In the genomic region with DNA sequence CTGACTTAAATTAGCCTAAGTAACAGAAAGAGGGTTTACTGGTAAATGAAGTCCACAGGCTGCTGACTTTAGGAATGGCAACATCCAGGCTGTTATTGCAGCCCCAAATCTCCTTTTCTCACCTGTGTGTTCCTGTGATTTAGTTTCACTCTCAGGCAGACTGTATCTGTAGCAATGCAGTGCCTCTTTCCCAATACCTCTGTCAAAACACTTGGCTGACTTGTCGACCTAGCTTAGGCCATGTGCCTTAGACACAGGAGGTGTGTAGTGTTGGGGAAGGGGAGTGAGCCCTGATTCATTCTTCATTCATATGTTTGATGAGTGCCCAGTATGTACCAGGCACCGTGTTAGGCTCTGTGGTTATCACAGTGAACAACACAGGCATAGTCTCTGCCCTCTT, we compare ENCODE assay signal across 31 cellular contexts. TPM values are rescaled to one million over a fixed set of nuclear protein-coding genes. Genes with fewer than 3 reads are reported as not detected.
DNase-seq lines count a peak whose midpoint lies in the region; ATAC-seq and TF ChIP-seq lines count a peak whose summit lies in the region.
"Had no signal": no experiment of that assay in that cellular context is flagged by ENCODE, and none has a peak within 500 bp of the region (broad histone marks: within the 10 kb centered on the region; RNA-seq: fewer than 3 reads in every experiment).

No MANE protein-coding gene starts in this region.

- H3K4me1 ChIP-seq in lower lobe of right lung (peaks cover 5% of the 10 kb centered on the region), upper lobe of right lung (no peaks in the 10 kb centered on the region)

- TF ChIP-seq CTCF in activated B cell treated with CpG ODN at 0.5 μM for 24 hours (IDR thresholded peaks at IDR 0.05) (no peak), lower lobe of right lung (IDR thresholded peaks at IDR 0.05) (no peak), upper lobe of right lung (IDR thresholded peaks at IDR 0.05) (no peak)

- POLR2A ChIA-PET in activated B cell treated with CpG ODN at 0.5 μM for 24 hours (lab: Charles Lee): interaction anchor here (0.5 to 3.1 kb wide), 2 partner anchors 18 to 46 kb away, joined by 4 to 21 read pairs; a partner anchor contains a TSS

- H3K27ac Mint-ChIP-seq in activated B cell treated with CpG ODN at 0.5 μM for 24 hours: peak overlapping the region; percentile 90
- no peak overlapping the region for H3K27ac Mint-ChIP-seq in activated CD8-positive, alpha-beta memory T cell treated with anti-CD3 and anti-CD28 coated beads, Interleukin-2, amount 10 ng/mL, durations not matched to agents 7 days and 5 days
- H3K27ac Mint-ChIP-seq: activated CD8-positive, alpha-beta T cell treated with anti-CD3 and anti-CD28 coated beads for 36 hours; activated naive CD4-positive, alpha-beta T cell treated with anti-CD3 and anti-CD28 coated beads, Interleukin-2, amount 10 ng/mL, durations not matched to agents 7 days and 5 days; activated T-helper 17 cell treated with anti-CD3 and anti-CD28 coated beads, Interleukin-2, amount 50 U/mL, for 72 hours; neural progenitor cell had no signal

- CTCF ChIA-PET in activated B cell treated with CpG ODN at 0.5 μM for 24 hours (lab: Charles Lee): no interaction called here
- CTCF ChIA-PET in activated CD8-positive, alpha-beta memory T cell treated with anti-CD3 and anti-CD28 coated beads, Interleukin-2, amount 10 ng/mL, durations not matched to agents 7 days and 5 days (lab: Charles Lee): no interaction called here

- H3K27ac ChIP-seq in lower lobe of right lung (no peak overlapping the region), upper lobe of right lung (no peak overlapping the region)
- H3K27ac ChIP-seq: BLaER1 treated with 17β-estradiol and CSF1 and Interleukin-3, amounts not matched to agents 10 nM and 100 nM; HL-60; neural progenitor cell; PC-9; stomach had no signal

- ATAC-seq in activated B cell treated with CpG ODN at 0.5 μM for 24 hours (ENCODE audit: low read depth) (no peak), esophagus mucosa (peak; percentile 75), lower lobe of right lung (peak; percentile 49 to 79), upper lobe of right lung (peak; percentile 78)
- ATAC-seq in activated CD8-positive, alpha-beta memory T cell treated with anti-CD3 and anti-CD28 coated beads, Interleukin-2, amount 10 ng/mL, durations not matched to agents 7 days and 5 days: no peak
- ATAC-seq: activated CD8-positive, alpha-beta T cell treated with anti-CD3 and anti-CD28 coated beads for 36 hours; activated T-helper 17 cell treated with anti-CD3 and anti-CD28 coated beads, Interleukin-2, amount 50 U/mL, for 72 hours; GM12878; right cardiac atrium had no signal

- no peaks in the 10 kb centered on the region for H3K27me3 ChIP-seq in lower lobe of right lung (ENCODE audit: low read depth)
- no peaks in the 10 kb centered on the region for H3K27me3 ChIP-seq in upper lobe of right lung
- H3K27me3 ChIP-seq: BLaER1 treated with 17β-estradiol and CSF1 and Interleukin-3, amounts not matched to agents 10 nM and 100 nM; neural progenitor cell; stomach had no signal

- peaks cover 79% of the 10 kb centered on the region for H3K4me1 Mint-ChIP-seq in activated B cell treated with CpG ODN at 0.5 μM for 24 hours
- H3K4me1 Mint-ChIP-seq in activated CD8-positive, alpha-beta memory T cell treated with anti-CD3 and anti-CD28 coated beads, Interleukin-2, amount 10 ng/mL, durations not matched to agents 7 days and 5 days: no peaks in the 10 kb centered on the region
- H3K4me1 Mint-ChIP-seq: activated naive CD4-positive, alpha-beta T cell treated with anti-CD3 and anti-CD28 coated beads, Interleukin-2, amount 10 ng/mL, durations not matched to agents 7 days and 5 days; activated T-helper 17 cell treated with anti-CD3 and anti-CD28 coated beads, Interleukin-2, amount 50 U/mL, for 72 hours had no signal

- peaks cover under 1% of the 10 kb centered on the region for H3K36me3 Mint-ChIP-seq in activated B cell treated with CpG ODN at 0.5 μM for 24 hours (ENCODE audit: low read depth)
- no peaks in the 10 kb centered on the region for H3K36me3 Mint-ChIP-seq in activated CD8-positive, alpha-beta memory T cell treated with anti-CD3 and anti-CD28 coated beads, Interleukin-2, amount 10 ng/mL, durations not matched to agents 7 days and 5 days
- H3K36me3 Mint-ChIP-seq: activated naive CD4-positive, alpha-beta T cell treated with anti-CD3 and anti-CD28 coated beads, Interleukin-2, amount 10 ng/mL, durations not matched to agents 7 days and 5 days; neural progenitor cell had no signal

- H3K9me3 ChIP-seq in lower lobe of right lung (no peaks in the 10 kb centered on the region), upper lobe of right lung (no peaks in the 10 kb centered on the region)
- H3K9me3 ChIP-seq: BLaER1 treated with 17β-estradiol and CSF1 and Interleukin-3, amounts not matched to agents 10 nM and 100 nM; HAP-1; stomach had no signal

- H3K4me3 ChIP-seq in lower lobe of right lung: no peak overlapping the region
- no peak overlapping the region for H3K4me3 ChIP-seq in upper lobe of right lung
- H3K4me3 ChIP-seq: BLaER1 treated with 17β-estradiol and CSF1 and Interleukin-3, amounts not matched to agents 10 nM and 100 nM; GM12878; HAP-1; neural progenitor cell; PC-9; stomach had no signal

- no peak overlapping the region for H3K4me3 Mint-ChIP-seq in activated B cell treated with CpG ODN at 0.5 μM for 24 hours
- no peak overlapping the region for H3K4me3 Mint-ChIP-seq in activated CD8-positive, alpha-beta memory T cell treated with anti-CD3 and anti-CD28 coated beads, Interleukin-2, amount 10 ng/mL, durations not matched to agents 7 days and 5 days
- H3K4me3 Mint-ChIP-seq: activated CD8-positive, alpha-beta T cell treated with anti-CD3 and anti-CD28 coated beads for 36 hours; activated naive CD4-positive, alpha-beta T cell treated with anti-CD3 and anti-CD28 coated beads, Interleukin-2, amount 10 ng/mL, durations not matched to agents 7 days and 5 days; activated T-helper 17 cell treated with anti-CD3 and anti-CD28 coated beads, Interleukin-2, amount 50 U/mL, for 72 hours; neural progenitor cell had no signal

- H3K9me3 Mint-ChIP-seq in activated B cell treated with CpG ODN at 0.5 μM for 24 hours: no peaks in the 10 kb centered on the region
- H3K9me3 Mint-ChIP-seq in activated CD8-positive, alpha-beta memory T cell treated with anti-CD3 and anti-CD28 coated beads, Interleukin-2, amount 10 ng/mL, durations not matched to agents 7 days and 5 days (ENCODE audit: low read depth): no peaks in the 10 kb centered on the region
- H3K9me3 Mint-ChIP-seq: activated CD8-positive, alpha-beta T cell treated with anti-CD3 and anti-CD28 coated beads for 36 hours; activated naive CD4-positive, alpha-beta T cell treated with anti-CD3 and anti-CD28 coated beads, Interleukin-2, amount 10 ng/mL, durations not matched to agents 7 days and 5 days; activated T-helper 17 cell treated with anti-CD3 and anti-CD28 coated beads, Interleukin-2, amount 50 U/mL, for 72 hours; neural progenitor cell had no signal

- intact Hi-C loops in activated B cell treated with CpG ODN at 0.5 μM for 24 hours (cut with micrococcal nuclease): no loop called here
- intact Hi-C loops in lower lobe of right lung (cut with DNase I): no loop called here
- intact Hi-C loops in upper lobe of right lung (cut with DNase I): no loop called here

- DNase-seq in activated B cell treated with CpG ODN at 0.5 μM for 24 hours (no peak), lower lobe of right lung (no peak), upper lobe of right lung (no peak), islet precursor cell (no peak), anterior cingulate cortex (lab: John Stamatoyannopoulos, UW) (no peak)
- no peak for DNase-seq in activated CD8-positive, alpha-beta memory T cell treated with anti-CD3 and anti-CD28 coated beads, Interleukin-2, amount 10 ng/mL, durations not matched to agents 7 days and 5 days
- DNase-seq: activated CD8-positive, alpha-beta T cell treated with anti-CD3 and anti-CD28 coated beads for 36 hours; activated naive CD4-positive, alpha-beta T cell treated with anti-CD3 and anti-CD28 coated beads, Interleukin-2, amount 10 ng/mL, durations not matched to agents 7 days and 5 days; amniotic stem cell; DMS153; effector CD4-positive, alpha-beta T cell; head of caudate nucleus; mesendoderm; NCI-H1436 treated with DMSO at 0.1 percent for 48 hours; NCI-H2081 treated with DMSO at 0.1 percent for 48 hours; NCI-H2227 treated with DMSO at 0.1 percent for 48 hours; NCI-H526 treated with DMSO at 0.1 percent for 48 hours; PC-9; right cardiac atrium; SHP77 treated with DMSO at 0.1 percent for 48 hours; stimulated activated CD4-positive, alpha-beta T cell treated with anti-CD3 and anti-CD28 coated beads, Interleukin-1b, Interleukin-23, amount 100 ng/mL, for 48 hours; stimulated activated CD8-positive, alpha-beta memory T cell treated with anti-CD3 and anti-CD28 coated beads, Interleukin-4, amount 100 ng/mL, for 48 hours; stomach; T-helper 2 cell had no signal

- H3K36me3 ChIP-seq in lower lobe of right lung (no peaks in the 10 kb centered on the region), upper lobe of right lung (no peaks in the 10 kb centered on the region)
- H3K36me3 ChIP-seq: BLaER1 treated with 17β-estradiol and CSF1 and Interleukin-3, amounts not matched to agents 10 nM and 100 nM; HAP-1; neural progenitor cell; stomach had no signal

- H3K27me3 Mint-ChIP-seq in activated B cell treated with CpG ODN at 0.5 μM for 24 hours: no peaks in the 10 kb centered on the region
- peaks cover 6% of the 10 kb centered on the region for H3K27me3 Mint-ChIP-seq in activated CD8-positive, alpha-beta memory T cell treated with anti-CD3 and anti-CD28 coated beads, Interleukin-2, amount 10 ng/mL, durations not matched to agents 7 days and 5 days
- H3K27me3 Mint-ChIP-seq: activated CD8-positive, alpha-beta T cell treated with anti-CD3 and anti-CD28 coated beads for 36 hours; activated naive CD4-positive, alpha-beta T cell treated with anti-CD3 and anti-CD28 coated beads, Interleukin-2, amount 10 ng/mL, durations not matched to agents 7 days and 5 days; activated T-helper 17 cell treated with anti-CD3 and anti-CD28 coated beads, Interleukin-2, amount 50 U/mL, for 72 hours had no signal

RNA-seq across cellular contexts. Expression of a gene that starts 46.9 kb away (rescaled TPM):
- total RNA-seq in activated B cell treated with CpG ODN at 0.5 μM for 24 hours (45.3 and 48.4 TPM in 2 replicates), esophagus mucosa (4.9 TPM), lower lobe of right lung (8.5 TPM), upper lobe of right lung (10.1 TPM)
- total RNA-seq in activated CD8-positive, alpha-beta memory T cell treated with anti-CD3 and anti-CD28 coated beads, Interleukin-2, amount 10 ng/mL, durations not matched to agents 7 days and 5 days: 1 to 10 TPM in 1 of 2 experiments, under 1 TPM in 1; 0.47 to 1.3 TPM

Comparison
In these comparisons a context has a peak if more than half of its experiments do, and no peak if none do; other contexts are left out.
1. ATAC-seq: peak in esophagus mucosa (single experiment), lower lobe of right lung (2 of 2) and upper lobe of right lung (single experiment); none in activated B cell treated with CpG ODN at 0.5 μM for 24 hours (single experiment) and activated CD8-positive, alpha-beta memory T cell treated with anti-CD3 and anti-CD28 coated beads, Interleukin-2, amount 10 ng/mL, durations not matched to agents 7 days and 5 days (single experiment).